Comparison of ENCODE assay signal across 8 cellular contexts in genomic region chr1:167715653-167716302, GRCh38. TPM values are rescaled to one million over a fixed set of nuclear protein-coding genes. Genes with fewer than 3 reads are reported as not detected.
A peak's percentile ranks its signal among the peaks of the same experiment; 100 is the strongest.
DNase-seq lines count a peak whose midpoint lies in the region; ATAC-seq and TF ChIP-seq lines count a peak whose summit lies in the region.

No MANE protein-coding gene starts in this region.

- CTCF ChIA-PET in AG04449 (lab: Yijun Ruan, JAX) = interaction anchor here (0.9 to 4.9 kb wide), 18 partner anchors 9 to 430 kb away, joined by 3 to 26 read pairs (median 6); partner anchors contain the start of gene GPR161

- H3K4me3 ChIP-seq in AG04449 (ENCODE audit: low read depth, low read length) (peak overlapping the region; percentile 47), fibroblast of villous mesenchyme (ENCODE audit: low read depth, low read length) (peak overlapping the region; percentile 92), retinal pigment epithelial cell (ENCODE audit: low read length) (peak overlapping the region; percentile 95)

- ATAC-seq in GM19351 (IDR thresholded peaks at IDR 0.05; ENCODE audit: unreplicated experiment) (peak; percentile 3), sciatic nerve (no peak), HG03354 (IDR thresholded peaks at IDR 0.05; ENCODE audit: poor library complexity, severe bottlenecking, unreplicated experiment) (no peak)

- POLR2A ChIA-PET in AG04449 (lab: Yijun Ruan, JAX) = interaction anchor here (0.7 kb wide), 1 partner anchor 189 kb away, joined by 4 read pairs; no protein-coding TSS in a partner anchor

- intact Hi-C loops in sciatic nerve (cut with DNase I) = no loop called here

- DNase-seq in AG04449 (ENCODE audit: low read depth, low spot score) (no peak), SK-MEL-5 (ENCODE audit: low read depth, low spot score) (peak; percentile 17), fibroblast of villous mesenchyme (ENCODE audit: low read depth) (no peak), retinal pigment epithelial cell (ENCODE audit: low read depth) (no peak), GM19240 (ENCODE audit: insufficient read length, low spot score) (no peak), sciatic nerve (ENCODE audit: low spot score) (no peak)

- in situ Hi-C loops in SK-MEL-5 (cut with HindIII; ENCODE audit: low pct_unique_long_range_greater_than_20kb, low sequenced_read_pairs) = no loop called here

- TF ChIP-seq CTCF in AG04449 (IDR thresholded peaks at IDR 0.05; ENCODE audit: insufficient read depth, low read length, missing control alignments) (no peak), fibroblast of villous mesenchyme (IDR thresholded peaks at IDR 0.05; ENCODE audit: insufficient read depth, low read depth, low read length) (no peak), retinal pigment epithelial cell (conservative IDR thresholded peaks at IDR 0.05; ENCODE audit: low read depth, low read length) (no peak)

RNA-seq across cellular contexts. Expression of gene MPZL1, which starts 6.0 kb away (rescaled TPM):
- total RNA-seq in SK-MEL-5 (2014; rRNA removed; shearing (Covaris generic)) = 104 and 123 TPM in 2 replicates
- polyA plus RNA-seq in SK-MEL-5 (2015; cell fraction: cytosol; rRNA removed) = 89.4 and 121 TPM in 2 replicates
- polyA plus RNA-seq in SK-MEL-5 (2015; cell fraction: nucleus; rRNA removed) = 41.1 and 50.4 TPM in 2 replicates
- 163 and 358 TPM in 2 replicates for total RNA-seq in fibroblast of villous mesenchyme
- total RNA-seq in sciatic nerve = 102 TPM
